In genomic region chr17:78864117-78864516, GRCh38 we compare ENCODE assay signal across 1 cellular context.
TF ChIP-seq lines count a peak whose summit lies in the region.

No MANE protein-coding gene starts in this region.

TF ChIP-seq in endothelial cell of umbilical vein, 7 proteins besides CTCF, POLR2A, EP300 and RAD21:
- TF ChIP-seq POLR2AphosphoS5 (IDR thresholded peaks at IDR 0.05; ENCODE audit: insufficient read depth, low read depth, low read length): no peak
- TF ChIP-seq, protein P1, sequence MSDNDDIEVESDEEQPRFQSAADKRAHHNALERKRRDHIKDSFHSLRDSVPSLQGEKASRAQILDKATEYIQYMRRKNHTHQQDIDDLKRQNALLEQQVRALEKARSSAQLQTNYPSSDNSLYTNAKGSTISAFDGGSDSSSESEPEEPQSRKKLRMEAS (IDR thresholded peaks at IDR 0.05; ENCODE audit: insufficient read depth, insufficient read length): no peak
- no peak for TF ChIP-seq JUN (IDR thresholded peaks at IDR 0.05; ENCODE audit: borderline replicate concordance, insufficient read depth, insufficient read length, low read depth)
- no peak for TF ChIP-seq GATA2 (IDR thresholded peaks at IDR 0.05; ENCODE audit: insufficient read depth, insufficient read length, low read depth, low read length)
- no peak for TF ChIP-seq EZH2 (IDR thresholded peaks at IDR 0.05; ENCODE audit: borderline replicate concordance, low read depth, low read length, severe bottlenecking)
- TF ChIP-seq FOS (IDR thresholded peaks at IDR 0.05; ENCODE audit: borderline replicate concordance, insufficient read depth, low read length): no peak
- TF ChIP-seq MYC (IDR thresholded peaks at IDR 0.05; ENCODE audit: low read depth, low read length): no peak
